Comparison of ENCODE assay signal across 18 cellular contexts in the genomic region with DNA sequence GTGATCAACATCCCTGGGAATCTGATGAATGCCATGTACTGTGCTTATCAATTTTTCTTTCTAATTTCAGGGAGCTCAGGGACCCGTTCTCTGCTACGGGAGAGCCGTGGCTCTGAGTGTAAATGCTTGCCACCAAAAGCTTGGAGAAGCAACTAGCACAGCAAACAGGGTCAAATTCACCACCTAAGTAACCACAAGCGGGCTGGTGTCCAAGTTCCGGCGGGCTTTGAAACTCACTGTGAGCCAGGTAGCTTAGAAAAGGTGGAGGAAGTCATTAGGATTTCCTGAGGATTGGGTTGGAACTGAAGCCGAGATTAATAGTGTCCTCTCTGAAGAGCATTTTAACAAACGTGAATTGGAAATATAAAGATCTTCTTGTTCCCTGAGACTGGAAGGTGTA.
DNase-seq lines count a peak whose midpoint lies in the region; ATAC-seq, FAIRE-seq and TF ChIP-seq lines count a peak whose summit lies in the region.
"Had no signal": no experiment of that assay in that cellular context is flagged by ENCODE, and none has a peak within 500 bp of the region (broad histone marks: within the 10 kb centered on the region; RNA-seq: fewer than 3 reads in every experiment).

No MANE protein-coding gene starts in this region.

- no peaks in the 10 kb centered on the region for H3K9me3 ChIP-seq in body of pancreas
- no peaks in the 10 kb centered on the region for H3K9me3 ChIP-seq in lower lobe of right lung
- peaks cover 0 to 6% (median 0%) of the 10 kb centered on the region in 4 donors for H3K9me3 ChIP-seq in upper lobe of left lung
- peaks cover 0 to 5% of the 10 kb centered on the region in 2 donors for H3K9me3 ChIP-seq in right atrium auricular region
- H3K9me3 ChIP-seq: A549, Caco-2 had no signal

- H3K4me1 Mint-ChIP-seq in natural killer cell = peaks cover 5 to 14% of the 10 kb centered on the region in 2 donors

- 46 to 79% methylated on average over 5 to 7 of the region's 8 CpGs for WGBS in body of pancreas, 2 donors
- WGBS in upper lobe of left lung, 2 donors = 70 to 76% methylated on average over 8 of the region's 8 CpGs

- no peaks in the 10 kb centered on the region for H3K36me3 ChIP-seq in body of pancreas (replicated peaks in 1 of 2; ENCODE audit: insufficient read depth in 1 of 2, low read depth in 2 of 2)
- H3K36me3 ChIP-seq in lower lobe of right lung = no peaks in the 10 kb centered on the region
- no peaks in the 10 kb centered on the region for H3K36me3 ChIP-seq in upper lobe of left lung
- H3K36me3 ChIP-seq in right atrium auricular region = no peaks in the 10 kb centered on the region

- H3K27ac ChIP-seq in body of pancreas (peak overlapping the region in 1 of 4 donors; percentile 39), lower lobe of right lung (no peak overlapping the region), upper lobe of left lung (peak overlapping the region in 3 of 4 donors; percentile 15 to 55 (median 20)), right atrium auricular region (no peak overlapping the region)
- H3K27ac ChIP-seq: A549 had no signal

- FAIRE-seq in frontal cortex (lab: Jason Lieb, UNC) = no peak
- FAIRE-seq: A549 had no signal

- H3K9me3 Mint-ChIP-seq in natural killer cell = no peaks in the 10 kb centered on the region
- H3K9me3 Mint-ChIP-seq: CD4-positive, alpha-beta T cell had no signal

- DNase-seq in NCI-H2029 (lab: John Stamatoyannopoulos, UW) (peak; percentile 52), body of pancreas (peak in 3 of 4 donors; percentile 35 to 71 (median 55)), lower lobe of right lung (peak; percentile 66), upper lobe of left lung (peak in 1 of 2 donors; percentile 63), frontal cortex (ENCODE audit: low spot score in 2 of 2) (no peak), natural killer cell (no peak), right atrium auricular region (ENCODE audit: low spot score) (no peak)
- DNase-seq: Caco-2; CD4-positive, alpha-beta T cell; GF-D8; GOT3; NCI-H1105 treated with DMSO at 0.1 percent for 48 hours; NCI-H1694; NCI-H2171; NCI-H526 had no signal

- H3K27me3 ChIP-seq in body of pancreas = no peaks in the 10 kb centered on the region
- H3K27me3 ChIP-seq in lower lobe of right lung (ENCODE audit: low read depth) = no peaks in the 10 kb centered on the region
- H3K27me3 ChIP-seq in upper lobe of left lung = no peaks in the 10 kb centered on the region
- no peaks in the 10 kb centered on the region for H3K27me3 ChIP-seq in right atrium auricular region

- no peak for TF ChIP-seq EP300 in upper lobe of left lung (IDR thresholded peaks at IDR 0.05)

- no peak overlapping the region for H3K4me3 Mint-ChIP-seq in natural killer cell
- H3K4me3 Mint-ChIP-seq: CD4-positive, alpha-beta T cell had no signal

- H3K27ac Mint-ChIP-seq in natural killer cell = no peak overlapping the region
- H3K27ac Mint-ChIP-seq: CD4-positive, alpha-beta T cell had no signal

- TF ChIP-seq CTCF in body of pancreas (IDR thresholded peaks at IDR 0.05) = no peak
- no peak for TF ChIP-seq CTCF in lower lobe of right lung (IDR thresholded peaks at IDR 0.05)
- TF ChIP-seq CTCF in upper lobe of left lung (IDR thresholded peaks at IDR 0.05) = no peak
- TF ChIP-seq CTCF in natural killer cell (IDR thresholded peaks at IDR 0.05) = no peak
- no peak for TF ChIP-seq CTCF in right atrium auricular region (IDR thresholded peaks at IDR 0.05)

- H3K4me3 ChIP-seq in body of pancreas (no peak overlapping the region), lower lobe of right lung (no peak overlapping the region), upper lobe of left lung (no peak overlapping the region), right atrium auricular region (no peak overlapping the region)
- H3K4me3 ChIP-seq: A549 had no signal

- H3K4me1 ChIP-seq in body of pancreas (peaks cover 17% of the 10 kb centered on the region), lower lobe of right lung (peaks cover 30% of the 10 kb centered on the region), upper lobe of left lung (peaks cover 13 to 49% (median 21%) of the 10 kb centered on the region in 4 donors), right atrium auricular region (peaks cover 0 to 28% of the 10 kb centered on the region in 2 donors)
- H3K4me1 ChIP-seq: Caco-2 had no signal

- no peaks in the 10 kb centered on the region for H3K36me3 Mint-ChIP-seq in natural killer cell

- no peaks in the 10 kb centered on the region for H3K27me3 Mint-ChIP-seq in natural killer cell (ENCODE audit: low read depth in 2 of 2)
- H3K27me3 Mint-ChIP-seq: CD4-positive, alpha-beta T cell had no signal

- ATAC-seq in body of pancreas (no peak), lower lobe of right lung (peak in 1 of 2 donors; percentile 18), upper lobe of left lung (ENCODE audit: low FRiP score in 2 of 2) (no peak), natural killer cell (no peak)
- ATAC-seq: A549, HCT116, Panc1 had no signal

- intact Hi-C loops in body of pancreas (cut with DNase I) (no loop called here), lower lobe of right lung (cut with DNase I) (no loop called here), natural killer cell (cut with micrococcal nuclease) (no loop called here)

- TF ChIP-seq POLR2A in body of pancreas (IDR thresholded peaks at IDR 0.05) (no peak), upper lobe of left lung (IDR thresholded peaks at IDR 0.05) (no peak)

Comparison
In these comparisons a context has a peak if more than half of its experiments do, and no peak if none do; other contexts are left out.
1. DNase-seq: peak in NCI-H2029 (single experiment), body of pancreas (3 of 4) and lower lobe of right lung (single experiment); none in frontal cortex (0 of 2), natural killer cell (single experiment) and right atrium auricular region (single experiment).
2. H3K27ac ChIP-seq: peak in upper lobe of left lung (3 of 4); none in lower lobe of right lung (single experiment) and right atrium auricular region (0 of 2).